In the genomic region with DNA sequence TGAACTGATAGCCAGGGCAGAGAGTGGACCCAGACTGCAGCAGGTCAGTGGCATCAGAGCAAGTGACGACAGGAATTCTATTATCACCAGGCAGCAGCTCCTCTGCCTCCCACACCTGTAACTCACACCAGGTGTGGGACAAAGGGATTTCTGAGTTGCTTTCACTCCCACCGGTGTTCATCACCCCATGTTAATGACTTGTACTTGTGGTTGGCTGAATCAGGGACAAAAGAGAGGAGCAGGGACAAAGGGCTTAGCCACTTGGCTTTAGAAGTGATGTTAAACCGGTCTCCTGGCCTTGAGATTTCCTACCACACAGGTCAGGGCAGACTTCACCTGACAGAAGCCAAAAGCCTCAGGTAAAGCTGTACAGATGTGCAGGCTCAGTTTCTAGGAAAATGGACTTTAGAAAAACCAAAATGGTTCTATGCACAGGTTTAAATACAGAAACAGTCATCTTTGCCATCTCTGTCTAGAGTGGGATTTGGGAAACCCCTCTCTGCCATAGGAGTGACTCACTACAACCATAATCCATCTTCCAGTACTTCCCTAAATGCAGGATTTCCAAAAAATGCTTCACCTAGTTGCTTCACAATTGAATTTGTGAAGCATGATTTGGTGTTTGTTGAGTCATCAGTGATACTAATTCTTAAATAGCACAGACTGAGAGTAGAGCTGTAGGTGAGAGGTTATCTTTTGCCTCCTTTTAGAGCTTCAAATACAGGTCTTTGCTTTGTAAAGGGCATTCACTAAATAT, we compare ENCODE assay signal across 2 cellular contexts.
TF ChIP-seq lines count a peak whose summit lies in the region.

No MANE protein-coding gene starts in this region.

TF ChIP-seq in liver, 16 proteins besides CTCF, POLR2A, EP300 and RAD21 (continued from another document):
- TF ChIP-seq, protein P1, sequence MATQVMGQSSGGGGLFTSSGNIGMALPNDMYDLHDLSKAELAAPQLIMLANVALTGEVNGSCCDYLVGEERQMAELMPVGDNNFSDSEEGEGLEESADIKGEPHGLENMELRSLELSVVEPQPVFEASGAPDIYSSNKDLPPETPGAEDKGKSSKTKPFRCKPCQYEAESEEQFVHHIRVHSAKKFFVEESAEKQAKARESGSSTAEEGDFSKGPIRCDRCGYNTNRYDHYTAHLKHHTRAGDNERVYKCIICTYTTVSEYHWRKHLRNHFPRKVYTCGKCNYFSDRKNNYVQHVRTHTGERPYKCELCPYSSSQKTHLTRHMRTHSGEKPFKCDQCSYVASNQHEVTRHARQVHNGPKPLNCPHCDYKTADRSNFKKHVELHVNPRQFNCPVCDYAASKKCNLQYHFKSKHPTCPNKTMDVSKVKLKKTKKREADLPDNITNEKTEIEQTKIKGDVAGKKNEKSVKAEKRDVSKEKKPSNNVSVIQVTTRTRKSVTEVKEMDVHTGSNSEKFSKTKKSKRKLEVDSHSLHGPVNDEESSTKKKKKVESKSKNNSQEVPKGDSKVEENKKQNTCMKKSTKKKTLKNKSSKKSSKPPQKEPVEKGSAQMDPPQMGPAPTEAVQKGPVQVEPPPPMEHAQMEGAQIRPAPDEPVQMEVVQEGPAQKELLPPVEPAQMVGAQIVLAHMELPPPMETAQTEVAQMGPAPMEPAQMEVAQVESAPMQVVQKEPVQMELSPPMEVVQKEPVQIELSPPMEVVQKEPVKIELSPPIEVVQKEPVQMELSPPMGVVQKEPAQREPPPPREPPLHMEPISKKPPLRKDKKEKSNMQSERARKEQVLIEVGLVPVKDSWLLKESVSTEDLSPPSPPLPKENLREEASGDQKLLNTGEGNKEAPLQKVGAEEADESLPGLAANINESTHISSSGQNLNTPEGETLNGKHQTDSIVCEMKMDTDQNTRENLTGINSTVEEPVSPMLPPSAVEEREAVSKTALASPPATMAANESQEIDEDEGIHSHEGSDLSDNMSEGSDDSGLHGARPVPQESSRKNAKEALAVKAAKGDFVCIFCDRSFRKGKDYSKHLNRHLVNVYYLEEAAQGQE (IDR thresholded peaks at IDR 0.05): no peak
- TF ChIP-seq JUND (IDR thresholded peaks at IDR 0.05) (no peak), FOXA2 (IDR thresholded peaks at IDR 0.05) (no peak), EGR1 (IDR thresholded peaks at IDR 0.05; ENCODE audit: low read depth in 2 of 2) (no peak), GABPA (IDR thresholded peaks at IDR 0.05 in 1 of 2, conservative IDR thresholded peaks at IDR 0.05 in 1 of 2) (no peak), HNF4A (conservative IDR thresholded peaks at IDR 0.05) (no peak), HNF4G (IDR thresholded peaks at IDR 0.05) (no peak), YY1 (IDR thresholded peaks at IDR 0.05) (no peak), TAF1 (conservative IDR thresholded peaks at IDR 0.05) (no peak)
- TF ChIP-seq, protein P2, sequence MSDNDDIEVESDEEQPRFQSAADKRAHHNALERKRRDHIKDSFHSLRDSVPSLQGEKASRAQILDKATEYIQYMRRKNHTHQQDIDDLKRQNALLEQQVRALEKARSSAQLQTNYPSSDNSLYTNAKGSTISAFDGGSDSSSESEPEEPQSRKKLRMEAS (IDR thresholded peaks at IDR 0.05): no peak
- TF ChIP-seq, protein P3, sequence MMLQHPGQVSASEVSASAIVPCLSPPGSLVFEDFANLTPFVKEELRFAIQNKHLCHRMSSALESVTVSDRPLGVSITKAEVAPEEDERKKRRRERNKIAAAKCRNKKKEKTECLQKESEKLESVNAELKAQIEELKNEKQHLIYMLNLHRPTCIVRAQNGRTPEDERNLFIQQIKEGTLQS (IDR thresholded peaks at IDR 0.05): no peak

TF ChIP-seq in HepG2, 621 proteins besides CTCF, POLR2A, EP300 and RAD21 (continued from another document):
- TF ChIP-seq, protein P4, sequence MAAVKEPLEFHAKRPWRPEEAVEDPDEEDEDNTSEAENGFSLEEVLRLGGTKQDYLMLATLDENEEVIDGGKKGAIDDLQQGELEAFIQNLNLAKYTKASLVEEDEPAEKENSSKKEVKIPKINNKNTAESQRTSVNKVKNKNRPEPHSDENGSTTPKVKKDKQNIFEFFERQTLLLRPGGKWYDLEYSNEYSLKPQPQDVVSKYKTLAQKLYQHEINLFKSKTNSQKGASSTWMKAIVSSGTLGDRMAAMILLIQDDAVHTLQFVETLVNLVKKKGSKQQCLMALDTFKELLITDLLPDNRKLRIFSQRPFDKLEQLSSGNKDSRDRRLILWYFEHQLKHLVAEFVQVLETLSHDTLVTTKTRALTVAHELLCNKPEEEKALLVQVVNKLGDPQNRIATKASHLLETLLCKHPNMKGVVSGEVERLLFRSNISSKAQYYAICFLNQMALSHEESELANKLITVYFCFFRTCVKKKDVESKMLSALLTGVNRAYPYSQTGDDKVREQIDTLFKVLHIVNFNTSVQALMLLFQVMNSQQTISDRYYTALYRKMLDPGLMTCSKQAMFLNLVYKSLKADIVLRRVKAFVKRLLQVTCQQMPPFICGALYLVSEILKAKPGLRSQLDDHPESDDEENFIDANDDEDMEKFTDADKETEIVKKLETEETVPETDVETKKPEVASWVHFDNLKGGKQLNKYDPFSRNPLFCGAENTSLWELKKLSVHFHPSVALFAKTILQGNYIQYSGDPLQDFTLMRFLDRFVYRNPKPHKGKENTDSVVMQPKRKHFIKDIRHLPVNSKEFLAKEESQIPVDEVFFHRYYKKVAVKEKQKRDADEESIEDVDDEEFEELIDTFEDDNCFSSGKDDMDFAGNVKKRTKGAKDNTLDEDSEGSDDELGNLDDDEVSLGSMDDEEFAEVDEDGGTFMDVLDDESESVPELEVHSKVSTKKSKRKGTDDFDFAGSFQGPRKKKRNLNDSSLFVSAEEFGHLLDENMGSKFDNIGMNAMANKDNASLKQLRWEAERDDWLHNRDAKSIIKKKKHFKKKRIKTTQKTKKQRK (IDR thresholded peaks at IDR 0.05; ENCODE audit: low read length): no peak
- TF ChIP-seq POLR2AphosphoS5 (IDR thresholded peaks at IDR 0.05; ENCODE audit: low read depth, low read length) (no peak), TBX2 (CRISPR knock-in tag; IDR thresholded peaks at IDR 0.05; ENCODE audit: borderline replicate concordance) (no peak), ZNF772 (CRISPR knock-in tag; IDR thresholded peaks at IDR 0.05) (no peak)
TF ChIP-seq in HepG2: peak in this region for 0.
